In genomic region chr2:64922482-64923384, GRCh38 we compare ENCODE assay signal across 1 cellular context.
TF ChIP-seq lines count a peak whose summit lies in the region.

No MANE protein-coding gene starts in this region.

TF ChIP-seq in HepG2, 621 proteins besides CTCF, POLR2A, EP300 and RAD21 (continued from another document):
- TF ChIP-seq AFF4 (CRISPR knock-in tag; IDR thresholded peaks at IDR 0.05) (no peak), SMARCC2 (IDR thresholded peaks at IDR 0.05) (no peak), JUN (CRISPR knock-in tag; IDR thresholded peaks at IDR 0.05) (0 out of 2 replicates have a peak, but pooled peaks have one; percentile 27), ZBED4 (CRISPR knock-in tag; IDR thresholded peaks at IDR 0.05; ENCODE audit: borderline replicate concordance) (no peak; the same call in 1 of the 2 replicates), GPBP1L1 (CRISPR knock-in tag; IDR thresholded peaks at IDR 0.05) (no peak), ZSCAN20 (CRISPR knock-in tag; IDR thresholded peaks at IDR 0.05; ENCODE audit: borderline replicate concordance) (0 out of 2 replicates have a peak, but pooled peaks have one; percentile 54), TIGD3 (CRISPR knock-in tag; IDR thresholded peaks at IDR 0.05; ENCODE audit: borderline replicate concordance) (no peak), ZNF180 (CRISPR knock-in tag; IDR thresholded peaks at IDR 0.05; ENCODE audit: borderline replicate concordance, low read depth) (no peak), ZNF770 (CRISPR knock-in tag; IDR thresholded peaks at IDR 0.05) (peak; percentile 6; the same call in 1 of the 2 replicates), XBP1 (CRISPR knock-in tag; IDR thresholded peaks at IDR 0.05) (no peak; the same call in 1 of the 2 replicates), ZNF124 (CRISPR knock-in tag; IDR thresholded peaks at IDR 0.05) (no peak), ZNF460 (CRISPR knock-in tag; IDR thresholded peaks at IDR 0.05; ENCODE audit: borderline replicate concordance) (no peak), ZNF513 (CRISPR knock-in tag; conservative IDR thresholded peaks at IDR 0.05) (no peak), HNF4A (CRISPR knock-in tag; IDR thresholded peaks at IDR 0.05) (peak; percentile 53), ZFP82 (CRISPR knock-in tag; IDR thresholded peaks at IDR 0.05; ENCODE audit: borderline replicate concordance) (no peak), ZNF562 (CRISPR knock-in tag; IDR thresholded peaks at IDR 0.05; ENCODE audit: borderline replicate concordance) (no peak), CENPT (CRISPR knock-in tag; IDR thresholded peaks at IDR 0.05; ENCODE audit: low read depth) (no peak), ZNF557 (CRISPR knock-in tag; IDR thresholded peaks at IDR 0.05) (no peak), KDM4B (CRISPR knock-in tag; IDR thresholded peaks at IDR 0.05) (no peak), ZNF276 (CRISPR knock-in tag; IDR thresholded peaks at IDR 0.05; ENCODE audit: low read depth) (no peak), KDM1A (CRISPR knock-in tag; IDR thresholded peaks at IDR 0.05) (no peak)
